1 cellular context compared by ENCODE assay signal in genomic region chr3:195542691-195543641, GRCh38.
TF ChIP-seq lines count a peak whose summit lies in the region.

Gene PPP1R2, minus strand, starts transcription at chr3:195543325. Its CDS starts 300 bp downstream, at chr3:195543025.

TF ChIP-seq in HepG2, 621 proteins besides CTCF, POLR2A, EP300 and RAD21 (continued from another document and continues in another):
- TF ChIP-seq, protein P1, sequence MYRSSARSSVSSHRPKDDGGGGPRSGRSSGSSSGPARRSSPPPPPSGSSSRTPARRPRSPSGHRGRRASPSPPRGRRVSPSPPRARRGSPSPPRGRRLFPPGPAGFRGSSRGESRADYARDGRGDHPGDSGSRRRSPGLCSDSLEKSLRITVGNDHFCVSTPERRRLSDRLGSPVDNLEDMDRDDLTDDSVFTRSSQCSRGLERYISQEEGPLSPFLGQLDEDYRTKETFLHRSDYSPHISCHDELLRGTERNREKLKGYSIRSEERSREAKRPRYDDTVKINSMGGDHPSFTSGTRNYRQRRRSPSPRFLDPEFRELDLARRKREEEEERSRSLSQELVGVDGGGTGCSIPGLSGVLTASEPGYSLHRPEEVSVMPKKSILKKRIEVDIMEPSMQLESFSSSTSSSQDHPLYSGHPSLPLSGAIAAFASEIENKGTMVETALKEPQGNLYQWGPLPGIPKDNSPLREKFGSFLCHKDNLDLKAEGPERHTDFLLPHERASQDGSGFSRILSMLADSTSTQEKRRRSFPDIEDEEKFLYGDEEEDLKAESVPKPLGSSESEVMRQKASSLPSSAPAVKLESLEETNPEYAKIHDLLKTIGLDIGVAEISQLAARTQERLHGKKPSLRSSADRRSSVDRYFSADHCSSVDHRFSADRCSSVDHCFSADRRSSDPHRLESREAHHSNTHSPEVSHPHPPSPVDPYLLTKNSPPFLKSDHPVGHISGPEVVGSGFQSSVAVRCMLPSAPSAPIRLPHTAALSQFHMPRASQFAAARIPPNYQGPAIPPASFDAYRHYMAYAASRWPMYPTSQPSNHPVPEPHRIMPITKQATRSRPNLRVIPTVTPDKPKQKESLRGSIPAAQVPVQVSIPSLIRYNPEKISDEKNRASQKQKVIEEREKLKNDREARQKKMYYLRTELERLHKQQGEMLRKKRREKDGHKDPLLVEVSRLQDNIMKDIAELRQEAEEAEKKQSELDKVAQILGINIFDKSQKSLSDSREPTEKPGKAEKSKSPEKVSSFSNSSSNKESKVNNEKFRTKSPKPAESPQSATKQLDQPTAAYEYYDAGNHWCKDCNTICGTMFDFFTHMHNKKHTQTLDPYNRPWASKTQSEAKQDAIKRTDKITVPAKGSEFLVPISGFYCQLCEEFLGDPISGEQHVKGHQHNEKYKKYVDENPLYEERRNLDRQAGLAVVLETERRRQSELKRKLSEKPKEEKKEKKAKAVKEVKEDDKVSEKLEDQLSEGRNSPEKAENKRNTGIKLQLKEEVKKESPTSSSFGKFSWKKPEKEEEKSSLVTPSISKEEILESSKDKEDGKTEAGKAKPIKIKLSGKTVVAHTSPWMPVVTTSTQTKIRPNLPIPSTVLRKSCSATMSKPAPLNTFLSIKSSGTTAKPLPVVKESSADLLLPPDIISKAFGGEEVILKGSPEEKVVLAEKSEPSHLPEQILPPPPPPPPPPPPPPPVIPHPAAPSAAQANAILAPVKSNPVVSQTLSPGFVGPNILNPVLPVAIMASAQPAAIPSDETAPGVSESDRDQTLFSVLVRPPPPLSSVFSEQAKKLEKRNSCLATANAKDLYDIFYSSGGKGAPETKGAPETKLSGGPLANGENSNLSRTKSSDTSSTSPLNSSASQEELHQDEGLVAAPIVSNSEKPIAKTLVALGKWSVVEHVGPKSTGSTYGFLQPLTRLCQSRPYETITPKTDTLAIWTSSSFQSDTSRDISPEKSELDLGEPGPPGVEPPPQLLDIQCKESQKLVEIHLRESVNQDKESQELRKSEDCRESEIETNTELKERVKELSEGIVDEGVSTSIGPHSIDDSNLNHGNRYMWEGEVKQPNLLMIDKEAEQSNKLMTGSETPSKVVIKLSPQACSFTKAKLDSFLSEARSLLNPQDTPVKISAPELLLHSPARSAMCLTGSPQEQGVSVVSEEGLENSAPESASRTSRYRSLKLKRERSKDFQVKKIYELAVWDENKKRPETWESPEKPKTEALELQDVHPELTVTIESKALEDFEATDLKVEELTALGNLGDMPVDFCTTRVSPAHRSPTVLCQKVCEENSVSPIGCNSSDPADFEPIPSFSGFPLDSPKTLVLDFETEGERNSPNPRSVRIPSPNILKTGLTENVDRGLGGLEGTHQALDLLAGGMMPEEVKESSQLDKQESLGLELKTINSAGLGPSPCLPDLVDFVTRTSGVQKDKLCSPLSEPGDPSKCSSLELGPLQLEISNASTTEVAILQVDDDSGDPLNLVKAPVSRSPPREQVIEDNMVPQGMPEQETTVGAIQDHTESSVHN (CRISPR knock-in tag; IDR thresholded peaks at IDR 0.05), result no peak
- 0 out of 2 replicates have a peak, but pooled peaks have one; percentile 22 for TF ChIP-seq NFYB (CRISPR knock-in tag; IDR thresholded peaks at IDR 0.05)
- TF ChIP-seq, protein P2, sequence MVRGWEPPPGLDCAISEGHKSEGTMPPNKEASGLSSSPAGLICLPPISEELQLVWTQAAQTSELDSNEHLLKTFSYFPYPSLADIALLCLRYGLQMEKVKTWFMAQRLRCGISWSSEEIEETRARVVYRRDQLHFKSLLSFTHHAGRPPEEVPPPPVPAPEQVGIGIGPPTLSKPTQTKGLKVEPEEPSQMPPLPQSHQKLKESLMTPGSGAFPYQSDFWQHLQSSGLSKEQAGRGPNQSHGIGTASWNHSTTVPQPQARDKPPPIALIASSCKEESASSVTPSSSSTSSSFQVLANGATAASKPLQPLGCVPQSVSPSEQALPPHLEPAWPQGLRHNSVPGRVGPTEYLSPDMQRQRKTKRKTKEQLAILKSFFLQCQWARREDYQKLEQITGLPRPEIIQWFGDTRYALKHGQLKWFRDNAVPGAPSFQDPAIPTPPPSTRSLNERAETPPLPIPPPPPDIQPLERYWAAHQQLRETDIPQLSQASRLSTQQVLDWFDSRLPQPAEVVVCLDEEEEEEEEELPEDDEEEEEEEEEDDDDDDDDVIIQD (CRISPR knock-in tag; IDR thresholded peaks at IDR 0.05; ENCODE audit: low read depth), result 0 out of 2 replicates have a peak, but pooled peaks have one; percentile 43
- no peak for TF ChIP-seq ZNF570 (CRISPR knock-in tag; IDR thresholded peaks at IDR 0.05; ENCODE audit: borderline replicate concordance)
- no peak for TF ChIP-seq ZNF354B (CRISPR knock-in tag; IDR thresholded peaks at IDR 0.05)
- no peak for TF ChIP-seq NR3C1 (CRISPR knock-in tag; IDR thresholded peaks at IDR 0.05)
- no peak for TF ChIP-seq KAT2B (IDR thresholded peaks at IDR 0.05; ENCODE audit: borderline replicate concordance, low read depth, low read length)
- TF ChIP-seq CHD4 (IDR thresholded peaks at IDR 0.05; ENCODE audit: borderline replicate concordance, low read length), result no peak
- peak; percentile 56; the same call in 1 of the 2 replicates for TF ChIP-seq PHF20 (CRISPR knock-in tag; IDR thresholded peaks at IDR 0.05)
- peak; percentile 80; the same call in 1 of the 2 replicates for TF ChIP-seq EED (CRISPR knock-in tag; IDR thresholded peaks at IDR 0.05)
- TF ChIP-seq, protein P3, sequence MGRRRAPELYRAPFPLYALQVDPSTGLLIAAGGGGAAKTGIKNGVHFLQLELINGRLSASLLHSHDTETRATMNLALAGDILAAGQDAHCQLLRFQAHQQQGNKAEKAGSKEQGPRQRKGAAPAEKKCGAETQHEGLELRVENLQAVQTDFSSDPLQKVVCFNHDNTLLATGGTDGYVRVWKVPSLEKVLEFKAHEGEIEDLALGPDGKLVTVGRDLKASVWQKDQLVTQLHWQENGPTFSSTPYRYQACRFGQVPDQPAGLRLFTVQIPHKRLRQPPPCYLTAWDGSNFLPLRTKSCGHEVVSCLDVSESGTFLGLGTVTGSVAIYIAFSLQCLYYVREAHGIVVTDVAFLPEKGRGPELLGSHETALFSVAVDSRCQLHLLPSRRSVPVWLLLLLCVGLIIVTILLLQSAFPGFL (CRISPR knock-in tag; IDR thresholded peaks at IDR 0.05), result peak; percentile 48; the same call in 1 of the 2 replicates
- peak; percentile 74 for TF ChIP-seq HIVEP1 (CRISPR knock-in tag; IDR thresholded peaks at IDR 0.05)
- TF ChIP-seq PRDM10 (CRISPR knock-in tag; IDR thresholded peaks at IDR 0.05; ENCODE audit: low read depth), result no peak
- TF ChIP-seq TRAFD1 (CRISPR knock-in tag; IDR thresholded peaks at IDR 0.05; ENCODE audit: borderline replicate concordance), result no peak
- TF ChIP-seq, protein P4, sequence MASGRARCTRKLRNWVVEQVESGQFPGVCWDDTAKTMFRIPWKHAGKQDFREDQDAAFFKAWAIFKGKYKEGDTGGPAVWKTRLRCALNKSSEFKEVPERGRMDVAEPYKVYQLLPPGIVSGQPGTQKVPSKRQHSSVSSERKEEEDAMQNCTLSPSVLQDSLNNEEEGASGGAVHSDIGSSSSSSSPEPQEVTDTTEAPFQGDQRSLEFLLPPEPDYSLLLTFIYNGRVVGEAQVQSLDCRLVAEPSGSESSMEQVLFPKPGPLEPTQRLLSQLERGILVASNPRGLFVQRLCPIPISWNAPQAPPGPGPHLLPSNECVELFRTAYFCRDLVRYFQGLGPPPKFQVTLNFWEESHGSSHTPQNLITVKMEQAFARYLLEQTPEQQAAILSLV (CRISPR knock-in tag; IDR thresholded peaks at IDR 0.05; ENCODE audit: borderline replicate concordance), result peak; percentile 79; the same call in 1 of the 2 replicates
- TF ChIP-seq USF2 (IDR thresholded peaks at IDR 0.05; ENCODE audit: low read depth, low read length), result no peak
- no peak for TF ChIP-seq USF2 (CRISPR knock-in tag; IDR thresholded peaks at IDR 0.05; ENCODE audit: borderline replicate concordance)
- peak; percentile 78 for TF ChIP-seq SP1 (IDR thresholded peaks at IDR 0.05)
- peak; percentile 91 for TF ChIP-seq SP1 (CRISPR knock-in tag; IDR thresholded peaks at IDR 0.05)
- TF ChIP-seq TCF7 (IDR thresholded peaks at IDR 0.05; ENCODE audit: low read depth), result no peak
- TF ChIP-seq HNRNPUL1 (IDR thresholded peaks at IDR 0.05; ENCODE audit: low read depth, low read length), result no peak
- peak; percentile 93 for TF ChIP-seq KDM2A (CRISPR knock-in tag; IDR thresholded peaks at IDR 0.05; ENCODE audit: borderline replicate concordance, low read depth)
- TF ChIP-seq CREB1 (IDR thresholded peaks at IDR 0.05), result peak; percentile 95
- TF ChIP-seq CREB1 (CRISPR knock-in tag; IDR thresholded peaks at IDR 0.05), result peak; percentile 45; the same call in 1 of the 2 replicates
- TF ChIP-seq, protein P5, sequence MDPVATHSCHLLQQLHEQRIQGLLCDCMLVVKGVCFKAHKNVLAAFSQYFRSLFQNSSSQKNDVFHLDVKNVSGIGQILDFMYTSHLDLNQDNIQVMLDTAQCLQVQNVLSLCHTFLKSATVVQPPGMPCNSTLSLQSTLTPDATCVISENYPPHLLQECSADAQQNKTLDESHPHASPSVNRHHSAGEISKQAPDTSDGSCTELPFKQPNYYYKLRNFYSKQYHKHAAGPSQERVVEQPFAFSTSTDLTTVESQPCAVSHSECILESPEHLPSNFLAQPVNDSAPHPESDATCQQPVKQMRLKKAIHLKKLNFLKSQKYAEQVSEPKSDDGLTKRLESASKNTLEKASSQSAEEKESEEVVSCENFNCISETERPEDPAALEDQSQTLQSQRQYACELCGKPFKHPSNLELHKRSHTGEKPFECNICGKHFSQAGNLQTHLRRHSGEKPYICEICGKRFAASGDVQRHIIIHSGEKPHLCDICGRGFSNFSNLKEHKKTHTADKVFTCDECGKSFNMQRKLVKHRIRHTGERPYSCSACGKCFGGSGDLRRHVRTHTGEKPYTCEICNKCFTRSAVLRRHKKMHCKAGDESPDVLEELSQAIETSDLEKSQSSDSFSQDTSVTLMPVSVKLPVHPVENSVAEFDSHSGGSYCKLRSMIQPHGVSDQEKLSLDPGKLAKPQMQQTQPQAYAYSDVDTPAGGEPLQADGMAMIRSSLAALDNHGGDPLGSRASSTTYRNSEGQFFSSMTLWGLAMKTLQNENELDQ (CRISPR knock-in tag; IDR thresholded peaks at IDR 0.05; ENCODE audit: borderline replicate concordance), result no peak
- TF ChIP-seq TMF1 (CRISPR knock-in tag; IDR thresholded peaks at IDR 0.05; ENCODE audit: low read depth), result no peak
- no peak for TF ChIP-seq PBX3 (CRISPR knock-in tag; IDR thresholded peaks at IDR 0.05; ENCODE audit: borderline replicate concordance)
- 0 out of 2 replicates have a peak, but pooled peaks have one; percentile 29 for TF ChIP-seq CREB3 (CRISPR knock-in tag; IDR thresholded peaks at IDR 0.05)
